9 cellular contexts compared by ENCODE assay signal in genomic region chr6:52918771-52919170, GRCh38. TPM values are rescaled to one million over a fixed set of nuclear protein-coding genes. Genes with fewer than 3 reads are reported as not detected.
"Had no signal": no experiment of that assay in that cellular context is flagged by ENCODE, and none has a peak within 500 bp of the region (broad histone marks: within the 10 kb centered on the region; RNA-seq: fewer than 3 reads in every experiment).

No MANE protein-coding gene starts in this region.

RNA-seq across cellular contexts. Expression of gene GSTA3, which starts 9.3 kb away (rescaled TPM):
- total RNA-seq: activated CD8-positive, alpha-beta T cell treated with anti-CD3 and anti-CD28 coated beads for 36 hours; activated naive CD8-positive, alpha-beta T cell treated with anti-CD3 and anti-CD28 coated beads for 36 hours; activated T-cell treated with anti-CD3 and anti-CD28 coated beads, Interleukin-2, amount 50 U/mL, for 72 hours; activated T-helper 2 cell treated with anti-CD3 and anti-CD28 coated beads, Interferon-gamma antibody, Interleukin-2, Interleukin-4, amounts not matched to agents 10 μg/mL and 5 μg/mL and 100 μg/mL, durations not matched to agents 14 hours and 24 hours and 36 hours; breast epithelium; OCI-LY7; Peyer's patch; SJSA1; T-helper 1 cell treated with Interleukin-12 subunit alpha and Interleukin-12 subunit beta and Interleukin-4 antibody, amounts not matched to agents 30 ng/mL and 1 ng/mL, for 36 hours had no signal
